1 cellular context compared by ENCODE assay signal in genomic region chr4:122364700-122365404, GRCh38.
TF ChIP-seq lines count a peak whose summit lies in the region.

No MANE protein-coding gene starts in this region.

TF ChIP-seq in K562, 482 proteins besides CTCF, POLR2A, EP300 and RAD21 (continued from another document):
- TF ChIP-seq MNT (conservative IDR thresholded peaks at IDR 0.05) (0 out of 4 replicates have a peak, but pooled peaks of 1 of the 2 experiments have one; percentile 14), TAL1 (IDR thresholded peaks at IDR 0.05) (peak; percentile 29; the same call in 1 of the 2 replicates), ZZZ3 (IDR thresholded peaks at IDR 0.05) (no peak), RBFOX2 (IDR thresholded peaks at IDR 0.05; ENCODE audit: low read depth, low read length) (0 out of 2 replicates have a peak, but pooled peaks have one; percentile 19), NCOR1 (IDR thresholded peaks at IDR 0.05) (0 out of 2 replicates have a peak, but pooled peaks have one; percentile 7), SRSF9 (IDR thresholded peaks at IDR 0.05; ENCODE audit: borderline replicate concordance, low read depth, low read length) (no peak), C11orf30 (IDR thresholded peaks at IDR 0.05; ENCODE audit: low read depth) (peak; percentile 93), NFIC (IDR thresholded peaks at IDR 0.05) (0 out of 2 replicates have a peak, but pooled peaks have one; percentile 5), ARID1B (IDR thresholded peaks at IDR 0.05) (0 out of 2 replicates have a peak, but pooled peaks have one; percentile 34), ZEB2 (IDR thresholded peaks at IDR 0.05) (no peak), LEF1 (IDR thresholded peaks at IDR 0.05) (peak; percentile 43; the same call in 1 of the 2 replicates), CBFA2T2 (conservative IDR thresholded peaks at IDR 0.05) (peak; percentile 32), FOXJ2 (tag; IDR thresholded peaks at IDR 0.05) (0 out of 2 replicates have a peak, but pooled peaks have one; percentile 20), FOXA3 (CRISPR knock-in tag; conservative IDR thresholded peaks at IDR 0.05 in 1 of 2, IDR thresholded peaks at IDR 0.05 in 1 of 2) (peak; percentile 60 to 91; a peak in 3 of 4 replicates), ZFP1 (CRISPR knock-in tag; IDR thresholded peaks at IDR 0.05) (no peak), EHMT2 (IDR thresholded peaks at IDR 0.05) (peak; percentile 66; the same call in 1 of the 2 replicates), NFE2 (IDR thresholded peaks at IDR 0.05; ENCODE audit: low read depth) (peak; percentile 61), CBX1 (IDR thresholded peaks at IDR 0.05; ENCODE audit: low read depth) (no peak), CREB3L1 (IDR thresholded peaks at IDR 0.05; ENCODE audit: borderline replicate concordance, low read depth) (0 out of 2 replicates have a peak, but pooled peaks have one; percentile 18), IFI16 (CRISPR knock-in tag; IDR thresholded peaks at IDR 0.05) (no peak), CTBP1 (IDR thresholded peaks at IDR 0.05; ENCODE audit: borderline replicate concordance) (0 out of 2 replicates have a peak, but pooled peaks have one; percentile 19), TRIM24 (IDR thresholded peaks at IDR 0.05) (peak; percentile 53 to 67; a peak in 3 of 4 replicates)
- TF ChIP-seq, protein P1, sequence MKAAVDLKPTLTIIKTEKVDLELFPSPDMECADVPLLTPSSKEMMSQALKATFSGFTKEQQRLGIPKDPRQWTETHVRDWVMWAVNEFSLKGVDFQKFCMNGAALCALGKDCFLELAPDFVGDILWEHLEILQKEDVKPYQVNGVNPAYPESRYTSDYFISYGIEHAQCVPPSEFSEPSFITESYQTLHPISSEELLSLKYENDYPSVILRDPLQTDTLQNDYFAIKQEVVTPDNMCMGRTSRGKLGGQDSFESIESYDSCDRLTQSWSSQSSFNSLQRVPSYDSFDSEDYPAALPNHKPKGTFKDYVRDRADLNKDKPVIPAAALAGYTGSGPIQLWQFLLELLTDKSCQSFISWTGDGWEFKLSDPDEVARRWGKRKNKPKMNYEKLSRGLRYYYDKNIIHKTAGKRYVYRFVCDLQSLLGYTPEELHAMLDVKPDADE (conservative IDR thresholded peaks at IDR 0.05; ENCODE audit: control insufficient read depth, low read depth, low read length) = 0 out of 2 replicates have a peak, but pooled peaks have one; percentile 43
